In the genomic region with DNA sequence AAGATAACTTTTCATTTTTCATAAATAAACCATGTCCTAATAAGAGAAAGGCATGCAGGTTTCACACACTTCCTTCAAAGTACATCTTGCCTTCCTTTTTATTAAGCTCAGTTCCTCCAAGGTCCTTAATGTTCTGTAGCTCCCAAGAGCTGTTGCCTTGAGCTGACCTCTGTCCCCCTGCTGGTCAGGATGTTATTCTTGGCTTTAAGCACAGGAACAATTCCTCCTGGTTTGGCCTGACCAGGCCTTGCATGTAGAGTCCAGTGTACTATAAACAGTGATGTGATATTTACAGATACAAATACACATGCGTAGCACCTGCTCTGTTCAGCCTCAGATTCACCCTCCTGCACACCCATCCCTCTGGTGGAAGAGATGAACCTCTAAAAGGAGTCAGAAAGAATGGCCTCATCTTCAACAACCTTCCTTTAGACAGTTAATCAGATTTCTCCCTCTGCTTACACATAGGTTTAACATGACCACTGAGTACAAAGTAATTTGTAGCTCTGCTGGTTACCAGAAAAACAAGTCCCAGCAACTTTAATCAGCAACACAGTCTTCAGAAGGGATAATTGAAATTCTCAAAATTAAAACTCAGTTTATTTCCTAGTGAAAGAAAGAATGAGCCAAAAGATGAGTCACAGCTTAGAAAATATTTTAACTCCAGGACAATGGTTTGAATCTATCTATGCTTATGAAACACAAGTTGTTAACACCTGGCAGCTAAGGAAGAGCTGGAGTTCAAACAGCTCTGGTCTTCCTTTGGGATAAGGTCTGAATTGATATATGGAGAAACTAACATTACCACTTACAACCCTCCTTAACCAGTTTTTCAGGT, we compare ENCODE assay signal across 1 cellular context.
TF ChIP-seq lines count a peak whose summit lies in the region.

No MANE protein-coding gene starts in this region.

TF ChIP-seq in GM23338, 12 proteins besides CTCF, POLR2A, EP300 and RAD21 (continued from another document):
- TF ChIP-seq, protein P1, sequence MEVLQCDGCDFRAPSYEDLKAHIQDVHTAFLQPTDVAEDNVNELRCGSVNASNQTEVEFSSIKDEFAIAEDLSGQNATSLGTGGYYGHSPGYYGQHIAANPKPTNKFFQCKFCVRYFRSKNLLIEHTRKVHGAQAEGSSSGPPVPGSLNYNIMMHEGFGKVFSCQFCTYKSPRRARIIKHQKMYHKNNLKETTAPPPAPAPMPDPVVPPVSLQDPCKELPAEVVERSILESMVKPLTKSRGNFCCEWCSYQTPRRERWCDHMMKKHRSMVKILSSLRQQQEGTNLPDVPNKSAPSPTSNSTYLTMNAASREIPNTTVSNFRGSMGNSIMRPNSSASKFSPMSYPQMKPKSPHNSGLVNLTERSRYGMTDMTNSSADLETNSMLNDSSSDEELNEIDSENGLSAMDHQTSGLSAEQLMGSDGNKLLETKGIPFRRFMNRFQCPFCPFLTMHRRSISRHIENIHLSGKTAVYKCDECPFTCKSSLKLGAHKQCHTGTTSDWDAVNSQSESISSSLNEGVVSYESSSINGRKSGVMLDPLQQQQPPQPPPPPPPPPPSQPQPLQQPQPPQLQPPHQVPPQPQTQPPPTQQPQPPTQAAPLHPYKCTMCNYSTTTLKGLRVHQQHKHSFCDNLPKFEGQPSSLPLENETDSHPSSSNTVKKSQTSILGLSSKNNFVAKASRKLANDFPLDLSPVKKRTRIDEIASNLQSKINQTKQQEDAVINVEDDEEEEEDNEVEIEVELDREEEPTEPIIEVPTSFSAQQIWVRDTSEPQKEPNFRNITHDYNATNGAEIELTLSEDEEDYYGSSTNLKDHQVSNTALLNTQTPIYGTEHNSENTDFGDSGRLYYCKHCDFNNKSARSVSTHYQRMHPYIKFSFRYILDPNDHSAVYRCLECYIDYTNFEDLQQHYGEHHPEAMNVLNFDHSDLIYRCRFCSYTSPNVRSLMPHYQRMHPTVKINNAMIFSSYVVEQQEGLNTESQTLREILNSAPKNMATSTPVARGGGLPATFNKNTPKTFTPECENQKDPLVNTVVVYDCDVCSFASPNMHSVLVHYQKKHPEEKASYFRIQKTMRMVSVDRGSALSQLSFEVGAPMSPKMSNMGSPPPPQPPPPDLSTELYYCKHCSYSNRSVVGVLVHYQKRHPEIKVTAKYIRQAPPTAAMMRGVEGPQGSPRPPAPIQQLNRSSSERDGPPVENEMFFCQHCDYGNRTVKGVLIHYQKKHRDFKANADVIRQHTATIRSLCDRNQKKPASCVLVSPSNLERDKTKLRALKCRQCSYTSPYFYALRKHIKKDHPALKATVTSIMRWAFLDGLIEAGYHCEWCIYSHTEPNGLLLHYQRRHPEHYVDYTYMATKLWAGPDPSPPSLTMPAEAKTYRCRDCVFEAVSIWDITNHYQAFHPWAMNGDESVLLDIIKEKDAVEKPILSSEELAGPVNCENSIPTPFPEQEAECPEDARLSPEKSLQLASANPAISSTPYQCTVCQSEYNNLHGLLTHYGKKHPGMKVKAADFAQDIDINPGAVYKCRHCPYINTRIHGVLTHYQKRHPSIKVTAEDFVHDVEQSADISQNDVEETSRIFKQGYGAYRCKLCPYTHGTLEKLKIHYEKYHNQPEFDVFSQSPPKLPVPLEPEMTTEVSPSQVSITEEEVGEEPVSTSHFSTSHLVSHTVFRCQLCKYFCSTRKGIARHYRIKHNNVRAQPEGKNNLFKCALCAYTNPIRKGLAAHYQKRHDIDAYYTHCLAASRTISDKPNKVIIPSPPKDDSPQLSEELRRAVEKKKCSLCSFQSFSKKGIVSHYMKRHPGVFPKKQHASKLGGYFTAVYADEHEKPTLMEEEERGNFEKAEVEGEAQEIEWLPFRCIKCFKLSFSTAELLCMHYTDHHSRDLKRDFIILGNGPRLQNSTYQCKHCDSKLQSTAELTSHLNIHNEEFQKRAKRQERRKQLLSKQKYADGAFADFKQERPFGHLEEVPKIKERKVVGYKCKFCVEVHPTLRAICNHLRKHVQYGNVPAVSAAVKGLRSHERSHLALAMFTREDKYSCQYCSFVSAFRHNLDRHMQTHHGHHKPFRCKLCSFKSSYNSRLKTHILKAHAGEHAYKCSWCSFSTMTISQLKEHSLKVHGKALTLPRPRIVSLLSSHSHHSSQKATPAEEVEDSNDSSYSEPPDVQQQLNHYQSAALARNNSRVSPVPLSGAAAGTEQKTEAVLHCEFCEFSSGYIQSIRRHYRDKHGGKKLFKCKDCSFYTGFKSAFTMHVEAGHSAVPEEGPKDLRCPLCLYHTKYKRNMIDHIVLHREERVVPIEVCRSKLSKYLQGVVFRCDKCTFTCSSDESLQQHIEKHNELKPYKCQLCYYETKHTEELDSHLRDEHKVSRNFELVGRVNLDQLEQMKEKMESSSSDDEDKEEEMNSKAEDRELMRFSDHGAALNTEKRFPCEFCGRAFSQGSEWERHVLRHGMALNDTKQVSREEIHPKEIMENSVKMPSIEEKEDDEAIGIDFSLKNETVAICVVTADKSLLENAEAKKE (CRISPR knock-in tag; IDR thresholded peaks at IDR 0.05): no peak
- no peak for TF ChIP-seq EZH2phosphoT487 (IDR thresholded peaks at IDR 0.05; ENCODE audit: unreplicated experiment)
